In genomic region chr12:105142259-105142658, GRCh38 we compare ENCODE assay signal across 2 cellular contexts.
TF ChIP-seq lines count a peak whose summit lies in the region.

No MANE protein-coding gene starts in this region.

TF ChIP-seq in A549, 52 proteins besides CTCF, POLR2A, EP300 and RAD21:
- TF ChIP-seq PBX3 (IDR thresholded peaks at IDR 0.05): no peak
- TF ChIP-seq ZSCAN20 (CRISPR knock-in tag; IDR thresholded peaks at IDR 0.05): no peak
- no peak for TF ChIP-seq MAX (IDR thresholded peaks at IDR 0.05)
- TF ChIP-seq JUN (IDR thresholded peaks at IDR 0.05): no peak
- no peak for TF ChIP-seq TFCP2L1 (CRISPR knock-in tag; IDR thresholded peaks at IDR 0.05)
- no peak for TF ChIP-seq EHMT2 (IDR thresholded peaks at IDR 0.05; ENCODE audit: low read depth)
- TF ChIP-seq NPAS2 (CRISPR knock-in tag; IDR thresholded peaks at IDR 0.05; ENCODE audit: borderline replicate concordance): no peak
- TF ChIP-seq ESRRA (IDR thresholded peaks at IDR 0.05; ENCODE audit: borderline replicate concordance, low read length): no peak
- TF ChIP-seq NFE2L2 (conservative IDR thresholded peaks at IDR 0.05; ENCODE audit: low read length): no peak
- no peak for TF ChIP-seq HDAC2 (IDR thresholded peaks at IDR 0.05)
- TF ChIP-seq HES2 (IDR thresholded peaks at IDR 0.05): no peak
- no peak for TF ChIP-seq CBX2 (IDR thresholded peaks at IDR 0.05; ENCODE audit: borderline replicate concordance, low read depth)
- TF ChIP-seq SREBF2 (IDR thresholded peaks at IDR 0.05): no peak
- no peak for TF ChIP-seq ZC3H11A (IDR thresholded peaks at IDR 0.05)
- no peak for TF ChIP-seq PHF8 (IDR thresholded peaks at IDR 0.05; ENCODE audit: borderline replicate concordance, low read depth)
- no peak for TF ChIP-seq HOXB13 (CRISPR knock-in tag; IDR thresholded peaks at IDR 0.05; ENCODE audit: low read depth)
- no peak for TF ChIP-seq RFX5 (IDR thresholded peaks at IDR 0.05)

TF ChIP-seq in K562, 482 proteins besides CTCF, POLR2A, EP300 and RAD21 (continued from another document):
- TF ChIP-seq MBD1 (CRISPR knock-in tag; IDR thresholded peaks at IDR 0.05) (no peak), POLR2H (tag; IDR thresholded peaks at IDR 0.05; ENCODE audit: low read depth) (no peak), PHF21A (IDR thresholded peaks at IDR 0.05; ENCODE audit: borderline replicate concordance, low read depth) (no peak), XRCC5 (IDR thresholded peaks at IDR 0.05; ENCODE audit: low read depth, low read length) (no peak), CHD1 (IDR thresholded peaks at IDR 0.05; ENCODE audit: low read length) (no peak), BACH1 (tag; IDR thresholded peaks at IDR 0.05) (no peak), SOX6 (IDR thresholded peaks at IDR 0.05) (no peak), ELF1 (tag; IDR thresholded peaks at IDR 0.05) (no peak), FOXP4 (CRISPR knock-in tag; IDR thresholded peaks at IDR 0.05; ENCODE audit: borderline replicate concordance) (no peak), ZFP36 (IDR thresholded peaks at IDR 0.05; ENCODE audit: low read depth, low read length, partially characterized antibody) (no peak)
TF ChIP-seq in K562: peak in this region for 0.
